Comparison of ENCODE assay signal across 16 cellular contexts in genomic region chrX:47458528-47458927, GRCh38.
"Had no signal": no experiment of that assay in that cellular context is flagged by ENCODE, and none has a peak within 500 bp of the region (broad histone marks: within the 10 kb centered on the region; RNA-seq: fewer than 3 reads in every experiment).

No MANE protein-coding gene starts in this region.

- H3K4me1 ChIP-seq: esophagus squamous epithelium, prostate gland, right atrium auricular region, thyroid gland had no signal

- H3K27ac ChIP-seq: esophagus squamous epithelium, prostate gland, right atrium auricular region, thyroid gland had no signal

- H3K27me3 ChIP-seq: esophagus squamous epithelium, right atrium auricular region, thyroid gland had no signal

- H3K4me3 Mint-ChIP-seq: activated B cell treated with CpG ODN at 0.5 μM for 24 hours; activated CD4-positive, alpha-beta memory T cell treated with anti-CD3 and anti-CD28 coated beads, Interleukin-2, amount 10 ng/mL, durations not matched to agents 7 days and 5 days; activated naive CD4-positive, alpha-beta T cell treated with anti-CD3 and anti-CD28 coated beads for 36 hours; activated T-helper 1 cell treated with anti-CD3 and anti-CD28 coated beads, Interleukin-12 subunit alpha, Interleukin-12 subunit beta, Interleukin-2, Interleukin-4 antibody, amounts not matched to agents 30 ng/mL and 10 ng/mL and 1 ng/mL, durations not matched to agents 14 hours and 24 hours and 36 hours; dendritic cell treated with granulocyte-macrophage colony-stimulating factor and Interleukin-4, amounts not matched to agents 40 ng/mL and 50 ng/mL, for 4 days; memory B cell; stimulated activated naive B cell treated with anti-CD40 and anti-IgM and Interleukin-4, amounts not matched to agents 10 μg/mL and 1 μg/mL and 100 μg/mL, for 72 hours; T-helper 2 cell treated with Interferon-gamma antibody and Interleukin-4, amounts not matched to agents 5 μg/mL and 100 μg/mL, for 36 hours had no signal

- DNase-seq: activated B cell treated with CpG ODN at 0.5 μM for 24 hours; activated CD4-positive, alpha-beta memory T cell treated with anti-CD3 and anti-CD28 coated beads, Interleukin-2, amount 10 ng/mL, durations not matched to agents 7 days and 5 days; activated CD4-positive, alpha-beta T cell treated with anti-CD3 and anti-CD28 coated beads for 4 hours; activated naive CD4-positive, alpha-beta T cell treated with anti-CD3 and anti-CD28 coated beads for 36 hours; activated T-cell treated with anti-CD3 and anti-CD28 coated beads for 4 hours; effector memory CD4-positive, alpha-beta T cell; esophagus squamous epithelium; SK-N-SH; stimulated activated naive B cell treated with anti-CD40 and anti-IgM and Interleukin-4, amounts not matched to agents 10 μg/mL and 1 μg/mL and 100 μg/mL, for 72 hours; thyroid gland had no signal

- H3K27me3 Mint-ChIP-seq: activated B cell treated with CpG ODN at 0.5 μM for 24 hours; activated CD4-positive, alpha-beta memory T cell treated with anti-CD3 and anti-CD28 coated beads, Interleukin-2, amount 10 ng/mL, durations not matched to agents 7 days and 5 days; dendritic cell treated with granulocyte-macrophage colony-stimulating factor and Interleukin-4, amounts not matched to agents 40 ng/mL and 50 ng/mL, for 4 days; memory B cell; stimulated activated naive B cell treated with anti-CD40 and anti-IgM and Interleukin-4, amounts not matched to agents 10 μg/mL and 1 μg/mL and 100 μg/mL, for 72 hours had no signal

- H3K9me3 ChIP-seq: esophagus squamous epithelium, prostate gland, right atrium auricular region, SK-N-SH, thyroid gland had no signal

- H3K4me1 Mint-ChIP-seq: activated B cell treated with CpG ODN at 0.5 μM for 24 hours; activated CD4-positive, alpha-beta memory T cell treated with anti-CD3 and anti-CD28 coated beads, Interleukin-2, amount 10 ng/mL, durations not matched to agents 7 days and 5 days; stimulated activated naive B cell treated with anti-CD40 and anti-IgM and Interleukin-4, amounts not matched to agents 10 μg/mL and 1 μg/mL and 100 μg/mL, for 72 hours had no signal

- H3K27ac Mint-ChIP-seq: activated B cell treated with CpG ODN at 0.5 μM for 24 hours; activated CD4-positive, alpha-beta memory T cell treated with anti-CD3 and anti-CD28 coated beads, Interleukin-2, amount 10 ng/mL, durations not matched to agents 7 days and 5 days; activated naive CD4-positive, alpha-beta T cell treated with anti-CD3 and anti-CD28 coated beads for 36 hours; activated T-helper 1 cell treated with anti-CD3 and anti-CD28 coated beads, Interleukin-12 subunit alpha, Interleukin-12 subunit beta, Interleukin-2, Interleukin-4 antibody, amounts not matched to agents 30 ng/mL and 10 ng/mL and 1 ng/mL, durations not matched to agents 14 hours and 24 hours and 36 hours; dendritic cell treated with granulocyte-macrophage colony-stimulating factor and Interleukin-4, amounts not matched to agents 40 ng/mL and 50 ng/mL, for 4 days; memory B cell; stimulated activated naive B cell treated with anti-CD40 and anti-IgM and Interleukin-4, amounts not matched to agents 10 μg/mL and 1 μg/mL and 100 μg/mL, for 72 hours; T-helper 2 cell treated with Interferon-gamma antibody and Interleukin-4, amounts not matched to agents 5 μg/mL and 100 μg/mL, for 36 hours had no signal

- ATAC-seq: stimulated activated naive B cell treated with anti-CD40 and anti-IgM and Interleukin-4, amounts not matched to agents 10 μg/mL and 1 μg/mL and 100 μg/mL, for 72 hours had no signal

- H3K36me3 ChIP-seq: prostate gland had no signal

- H3K4me3 ChIP-seq: esophagus squamous epithelium, prostate gland, right atrium auricular region, thyroid gland had no signal

- H3K9me3 Mint-ChIP-seq: activated B cell treated with CpG ODN at 0.5 μM for 24 hours had no signal
